Comparison of ENCODE assay signal across 19 cellular contexts in the genomic region with DNA sequence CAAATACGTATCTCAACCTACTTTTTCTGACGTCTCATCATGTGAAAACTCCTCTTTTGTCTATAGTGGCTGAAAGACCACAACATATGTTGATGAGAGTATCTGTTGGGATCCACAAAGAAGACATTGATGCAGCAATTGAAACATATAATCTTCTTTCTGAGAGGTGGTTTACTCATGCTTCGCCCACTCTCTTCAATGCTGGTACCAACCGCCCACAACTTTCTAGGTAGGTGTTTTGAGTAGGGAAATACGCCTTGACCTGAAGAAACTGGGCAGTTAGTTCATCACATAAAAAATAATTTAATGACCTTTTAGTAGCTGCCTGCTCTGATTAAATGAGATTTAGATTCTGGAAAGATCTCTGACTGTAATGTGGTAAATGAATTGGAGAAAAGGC.
"Had no signal": no experiment of that assay in that cellular context is flagged by ENCODE, and none has a peak within 500 bp of the region (broad histone marks: within the 10 kb centered on the region; RNA-seq: fewer than 3 reads in every experiment).

No MANE protein-coding gene starts in this region.

- H3K9me3 Mint-ChIP-seq: mesothelial cell of epicardium; naive B cell; naive thymus-derived CD8-positive, alpha-beta T cell had no signal

- H3K4me3 Mint-ChIP-seq: mesothelial cell of epicardium; naive B cell; naive thymus-derived CD8-positive, alpha-beta T cell had no signal

- ATAC-seq: foreskin keratinocyte; gastrocnemius medialis; heart right ventricle; left cardiac atrium; left lung; left ventricle myocardium superior; lower lobe of right lung; mucosa of descending colon; naive thymus-derived CD8-positive, alpha-beta T cell had no signal

- DNase-seq: dermis blood vessel endothelial cell; dorsolateral prefrontal cortex; effector CD4-positive, alpha-beta T cell; effector memory CD4-positive, alpha-beta T cell; foreskin keratinocyte; gastrocnemius medialis; glutamatergic neuron; head of caudate nucleus; heart right ventricle; hippocampal formation; left cardiac atrium; left lung; left ventricle myocardium superior; lower lobe of right lung; mesenchymal stem cell; mucosa of descending colon; naive B cell; naive thymus-derived CD8-positive, alpha-beta T cell had no signal

- H3K4me1 Mint-ChIP-seq: mesothelial cell of epicardium, naive B cell had no signal

- H3K27ac Mint-ChIP-seq: mesothelial cell of epicardium, naive B cell had no signal

- H3K27me3 Mint-ChIP-seq: naive B cell; naive thymus-derived CD8-positive, alpha-beta T cell had no signal
